ENCODE assay signal across 12 cellular contexts in the genomic region with DNA sequence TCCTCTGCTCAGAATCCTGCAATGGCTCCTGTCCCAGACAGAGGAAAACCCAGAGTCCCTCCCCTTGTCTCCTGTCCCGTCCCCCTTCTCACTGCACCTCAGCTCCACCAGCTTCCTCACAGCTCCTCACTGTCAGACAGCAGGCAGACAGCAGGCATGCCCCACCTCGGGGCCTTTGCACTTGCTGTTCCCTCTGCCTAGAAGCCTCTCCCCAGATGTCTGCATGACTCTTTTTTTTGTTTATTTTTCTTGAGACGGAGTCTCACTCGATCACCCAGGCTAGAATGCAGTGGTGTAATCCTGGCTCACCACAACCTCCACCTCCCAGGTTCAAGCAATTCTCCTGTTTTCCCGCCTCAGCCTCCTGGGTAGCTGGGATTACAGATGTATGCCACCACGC. TPM values are rescaled to one million over a fixed set of nuclear protein-coding genes. Genes with fewer than 3 reads are reported as not detected.
A peak's percentile ranks its signal among the peaks of the same experiment; 100 is the strongest.
DNase-seq lines count a peak whose midpoint lies in the region; ATAC-seq and TF ChIP-seq lines count a peak whose summit lies in the region.
"Had no signal": no experiment of that assay in that cellular context is flagged by ENCODE, and none has a peak within 500 bp of the region (broad histone marks: within the 10 kb centered on the region; RNA-seq: fewer than 3 reads in every experiment).

No MANE protein-coding gene starts in this region.

- H3K4me1 ChIP-seq in mesenchymal stem cell (ENCODE audit: control insufficient read depth, insufficient read depth, low read depth, low read length) (peaks cover 9% of the 10 kb centered on the region), thoracic aorta (ENCODE audit: control insufficient read depth in 1 of 2, low read depth in 2 of 2) (peaks cover 25 to 62% of the 10 kb centered on the region in 2 donors)

- no peaks in the 10 kb centered on the region for H3K36me3 ChIP-seq in mesenchymal stem cell (ENCODE audit: control insufficient read depth in 1 of 2, insufficient read depth in 2 of 2, low read depth in 1 of 2, low read length in 2 of 2)
- H3K36me3 ChIP-seq in thoracic aorta, result no peaks in the 10 kb centered on the region

- no peak overlapping the region for H2BK12ac ChIP-seq in mesenchymal stem cell (ENCODE audit: low read length in 2 of 2)

- DNase-seq in HCEC 1CT (peak; percentile 81), mesenchymal stem cell (peak; percentile 77), thoracic aorta (ENCODE audit: low spot score) (no peak), progenitor cell of endocrine pancreas (ENCODE audit: low spot score, unreplicated experiment) (no peak), NCI-H1048 (lab: John Stamatoyannopoulos, UW) (no peak), DMS 273 treated with DMSO at 0.1 percent for 48 hours (lab: John Stamatoyannopoulos, UW) (no peak), NCI-H1436 treated with DMSO at 0.1 percent for 48 hours (lab: John Stamatoyannopoulos, UW) (no peak)
- DNase-seq: activated CD8-positive, alpha-beta memory T cell treated with anti-CD3 and anti-CD28 coated beads, Interleukin-2, amount 10 ng/mL, durations not matched to agents 7 days and 5 days; effector CD8-positive, alpha-beta T cell; stimulated activated CD4-positive, alpha-beta T cell treated with anti-CD3 and anti-CD28 coated beads, Interleukin-12 subunit alpha, Interleukin-12 subunit beta, amount 100 ng/mL, for 4 hours had no signal

- H2AK5ac ChIP-seq in mesenchymal stem cell (ENCODE audit: low read length, severe bottlenecking), result no peak overlapping the region

- no peak overlapping the region for H3K23ac ChIP-seq in mesenchymal stem cell (ENCODE audit: low read length in 2 of 2)

- H3K4me3 ChIP-seq in mesenchymal stem cell (ENCODE audit: insufficient read depth in 1 of 2, low read depth in 1 of 2, low read length in 2 of 2), result no peak overlapping the region
- H3K4me3 ChIP-seq in thoracic aorta, result peak overlapping the region; percentile 4

- H4K91ac ChIP-seq in mesenchymal stem cell (ENCODE audit: low read length), result no peak overlapping the region

- no peak overlapping the region for H3K4ac ChIP-seq in mesenchymal stem cell (ENCODE audit: low read depth in 1 of 2, low read length in 2 of 2)

- ATAC-seq in thoracic aorta (ENCODE audit: insufficient number of reproducible peaks, low FRiP score, low read depth), result no peak
- ATAC-seq: activated CD8-positive, alpha-beta memory T cell treated with anti-CD3 and anti-CD28 coated beads, Interleukin-2, amount 10 ng/mL, durations not matched to agents 7 days and 5 days had no signal

- H3K4me3 Mint-ChIP-seq in dendritic cell treated with granulocyte-macrophage colony-stimulating factor and Interleukin-4, amounts not matched to agents 40 ng/mL and 50 ng/mL, for 4 days, result no peak overlapping the region
- no peak overlapping the region for H3K4me3 Mint-ChIP-seq in progenitor cell of endocrine pancreas (ENCODE audit: low read depth)
- H3K4me3 Mint-ChIP-seq: activated CD8-positive, alpha-beta memory T cell treated with anti-CD3 and anti-CD28 coated beads, Interleukin-2, amount 10 ng/mL, durations not matched to agents 7 days and 5 days had no signal

- no peak overlapping the region for H2AFZ ChIP-seq in mesenchymal stem cell (ENCODE audit: low read depth, low read length)

- TF ChIP-seq CTCF in thoracic aorta (IDR thresholded peaks at IDR 0.05) (no peak), progenitor cell of endocrine pancreas (IDR thresholded peaks at IDR 0.05; ENCODE audit: unreplicated experiment) (no peak)

- H3K9ac ChIP-seq in mesenchymal stem cell (ENCODE audit: low read length), result peak overlapping the region; percentile 77

- H3K36me3 Mint-ChIP-seq in dendritic cell treated with granulocyte-macrophage colony-stimulating factor and Interleukin-4, amounts not matched to agents 40 ng/mL and 50 ng/mL, for 4 days (ENCODE audit: low read depth), result no peaks in the 10 kb centered on the region
- no peaks in the 10 kb centered on the region for H3K36me3 Mint-ChIP-seq in progenitor cell of endocrine pancreas (ENCODE audit: insufficient read depth)
- H3K36me3 Mint-ChIP-seq: activated CD8-positive, alpha-beta memory T cell treated with anti-CD3 and anti-CD28 coated beads, Interleukin-2, amount 10 ng/mL, durations not matched to agents 7 days and 5 days had no signal

- no peak overlapping the region for H2BK15ac ChIP-seq in mesenchymal stem cell (ENCODE audit: low read depth, poor library complexity, severe bottlenecking)

- H2BK120ac ChIP-seq in mesenchymal stem cell (ENCODE audit: low read depth, low read length), result no peak overlapping the region

- H3K4me2 ChIP-seq in mesenchymal stem cell (ENCODE audit: low read length, poor library complexity, severe bottlenecking), result no peak overlapping the region

- H3K14ac ChIP-seq in mesenchymal stem cell (ENCODE audit: low read length in 2 of 2), result no peak overlapping the region

- no peaks in the 10 kb centered on the region for H3K79me1 ChIP-seq in mesenchymal stem cell (replicated peaks; ENCODE audit: low read length, poor library complexity, severe bottlenecking)

- peak overlapping the region; percentile 37 for H3K27ac Mint-ChIP-seq in dendritic cell treated with granulocyte-macrophage colony-stimulating factor and Interleukin-4, amounts not matched to agents 40 ng/mL and 50 ng/mL, for 4 days
- no peak overlapping the region for H3K27ac Mint-ChIP-seq in progenitor cell of endocrine pancreas
- H3K27ac Mint-ChIP-seq: activated CD8-positive, alpha-beta memory T cell treated with anti-CD3 and anti-CD28 coated beads, Interleukin-2, amount 10 ng/mL, durations not matched to agents 7 days and 5 days had no signal

- H3K27me3 ChIP-seq in mesenchymal stem cell (ENCODE audit: control insufficient read depth in 1 of 2, insufficient read depth in 1 of 2, low read length in 2 of 2) (no peaks in the 10 kb centered on the region), thoracic aorta (replicated peaks; ENCODE audit: insufficient read depth) (no peaks in the 10 kb centered on the region)

- no peak overlapping the region for H2BK5ac ChIP-seq in mesenchymal stem cell (ENCODE audit: low read depth, low read length, poor library complexity, severe bottlenecking)

- no peaks in the 10 kb centered on the region for H3K9me3 Mint-ChIP-seq in dendritic cell treated with granulocyte-macrophage colony-stimulating factor and Interleukin-4, amounts not matched to agents 40 ng/mL and 50 ng/mL, for 4 days
- H3K9me3 Mint-ChIP-seq in progenitor cell of endocrine pancreas (ENCODE audit: low read depth), result no peaks in the 10 kb centered on the region

- H4K8ac ChIP-seq in mesenchymal stem cell (ENCODE audit: low read length), result no peak overlapping the region

- H3K18ac ChIP-seq in mesenchymal stem cell (ENCODE audit: low read depth in 1 of 2, low read length in 2 of 2), result peak overlapping the region in 1 of 2 experiments; percentile 58

- no peak overlapping the region for H3K27ac ChIP-seq in mesenchymal stem cell (ENCODE audit: low read length, poor library complexity, severe bottlenecking)
- peak overlapping the region; percentile 91 to 97 for H3K27ac ChIP-seq in thoracic aorta

- peaks cover 6% of the 10 kb centered on the region for H3K27me3 Mint-ChIP-seq in dendritic cell treated with granulocyte-macrophage colony-stimulating factor and Interleukin-4, amounts not matched to agents 40 ng/mL and 50 ng/mL, for 4 days
- peaks cover 33% of the 10 kb centered on the region for H3K27me3 Mint-ChIP-seq in progenitor cell of endocrine pancreas

- H3K9me3 ChIP-seq in mesenchymal stem cell (ENCODE audit: control insufficient read depth, low read length) (no peaks in the 10 kb centered on the region), thoracic aorta (no peaks in the 10 kb centered on the region)

- intact Hi-C loops in dendritic cell treated with granulocyte-macrophage colony-stimulating factor and Interleukin-4, amounts not matched to agents 40 ng/mL and 50 ng/mL, for 4 days (cut with micrococcal nuclease), result no loop called here

- H3K4me1 Mint-ChIP-seq in dendritic cell treated with granulocyte-macrophage colony-stimulating factor and Interleukin-4, amounts not matched to agents 40 ng/mL and 50 ng/mL, for 4 days (ENCODE audit: low read depth), result peaks cover 33% of the 10 kb centered on the region
- no peaks in the 10 kb centered on the region for H3K4me1 Mint-ChIP-seq in progenitor cell of endocrine pancreas (ENCODE audit: low read depth)
- H3K4me1 Mint-ChIP-seq: activated CD8-positive, alpha-beta memory T cell treated with anti-CD3 and anti-CD28 coated beads, Interleukin-2, amount 10 ng/mL, durations not matched to agents 7 days and 5 days had no signal

- WGBS in mesenchymal stem cell, result 42% methylated on average over 6 of the region's 6 CpGs

RNA-seq across cellular contexts. Expression of a gene that starts 8.8 kb away (rescaled TPM):
- polyA plus RNA-seq in mesenchymal stem cell (2013, experiment 1 of 2), result not detected
- polyA plus RNA-seq in mesenchymal stem cell (2013, experiment 2 of 2), result not detected
- total RNA-seq in thoracic aorta (not detected), progenitor cell of endocrine pancreas (not detected in 2 replicates)
- total RNA-seq: activated CD8-positive, alpha-beta memory T cell treated with anti-CD3 and anti-CD28 coated beads, Interleukin-2, amount 10 ng/mL, durations not matched to agents 7 days and 5 days; myocyte had no signal

RNA-seq across cellular contexts. Expression of a gene that starts 14.5 kb away (rescaled TPM):
- polyA plus RNA-seq in mesenchymal stem cell (2013, experiment 1 of 2), result 0.08 TPM
- 0.03 TPM for polyA plus RNA-seq in mesenchymal stem cell (2013, experiment 2 of 2)
- not detected for total RNA-seq in thoracic aorta
- total RNA-seq in progenitor cell of endocrine pancreas, result 0.31 and 0.43 TPM in 2 replicates
- total RNA-seq: activated CD8-positive, alpha-beta memory T cell treated with anti-CD3 and anti-CD28 coated beads, Interleukin-2, amount 10 ng/mL, durations not matched to agents 7 days and 5 days; myocyte had no signal

RNA-seq across cellular contexts. Expression of a gene that starts 25.4 kb away (rescaled TPM):
- 203 TPM for polyA plus RNA-seq in mesenchymal stem cell (2013, experiment 1 of 2)
- polyA plus RNA-seq in mesenchymal stem cell (2013, experiment 2 of 2), result 211 TPM
- total RNA-seq in thoracic aorta (100 to 1,000 TPM; 362 to 421 TPM), progenitor cell of endocrine pancreas (1.2 and 2.3 TPM in 2 replicates)

Comparison
In these comparisons a context has a peak if more than half of its experiments do, and no peak if none do; other contexts are left out.
1. DNase-seq: peak in HCEC 1CT (single experiment) and mesenchymal stem cell (single experiment); none in thoracic aorta (single experiment), progenitor cell of endocrine pancreas (single experiment), NCI-H1048 (single experiment), DMS 273 treated with DMSO at 0.1 percent for 48 hours (single experiment) and NCI-H1436 treated with DMSO at 0.1 percent for 48 hours (single experiment).
2. RNA of a gene that starts 25.4 kb away (total RNA-seq): 362 to 421 TPM in thoracic aorta; 1.2 to 2.3 TPM in progenitor cell of endocrine pancreas; every median in the first group is over 100 times any median in the second.